Comparison of ENCODE assay signal across 8 cellular contexts in genomic region chr3:154324919-154325318, GRCh38. TPM values are rescaled to one million over a fixed set of nuclear protein-coding genes. Genes with fewer than 3 reads are reported as not detected.
DNase-seq lines count a peak whose midpoint lies in the region; ATAC-seq and TF ChIP-seq lines count a peak whose summit lies in the region.

No MANE protein-coding gene starts in this region.

- no peaks in the 10 kb centered on the region for H3K9me3 Mint-ChIP-seq in activated CD8-positive, alpha-beta memory T cell treated with anti-CD3 and anti-CD28 coated beads, Interleukin-2, amount 10 ng/mL, durations not matched to agents 7 days and 5 days (ENCODE audit: low read depth)
- no peaks in the 10 kb centered on the region for H3K9me3 Mint-ChIP-seq in WTC11
- H3K9me3 Mint-ChIP-seq in stimulated activated naive B cell treated with anti-CD40 and anti-IgM and Interleukin-4, amounts not matched to agents 10 μg/mL and 1 μg/mL and 100 μg/mL, for 72 hours: peaks cover 0 to 2% of the 10 kb centered on the region in 2 donors

- DNase-seq in activated CD8-positive, alpha-beta memory T cell treated with anti-CD3 and anti-CD28 coated beads, Interleukin-2, amount 10 ng/mL, durations not matched to agents 7 days and 5 days: no peak
- no peak for DNase-seq in activated CD8-positive, alpha-beta memory T cell treated with anti-CD3 and anti-CD28 coated beads, Interleukin-2, amount 50 U/mL, for 4 hours
- DNase-seq in WTC11 (ENCODE audit: low spot score): no peak
- no peak for DNase-seq in stimulated activated naive B cell treated with anti-CD40 and anti-IgM and Interleukin-4, amounts not matched to agents 10 μg/mL and 1 μg/mL and 100 μg/mL, for 72 hours
- no peak for DNase-seq in GDM1 (lab: John Stamatoyannopoulos, UW)
- DNase-seq in HK-2 (ENCODE audit: unreplicated experiment): no peak
- no peak for DNase-seq in COR-L47 (lab: John Stamatoyannopoulos, UW)

- ATAC-seq in activated CD8-positive, alpha-beta memory T cell treated with anti-CD3 and anti-CD28 coated beads, Interleukin-2, amount 10 ng/mL, durations not matched to agents 7 days and 5 days: no peak
- ATAC-seq in WTC11: no peak
- ATAC-seq in stimulated activated naive B cell treated with anti-CD40 and anti-IgM and Interleukin-4, amounts not matched to agents 10 μg/mL and 1 μg/mL and 100 μg/mL, for 72 hours (replicated peaks): no peak

- peak overlapping the region; percentile 93 for H3K4me3 Mint-ChIP-seq in activated CD8-positive, alpha-beta memory T cell treated with anti-CD3 and anti-CD28 coated beads, Interleukin-2, amount 10 ng/mL, durations not matched to agents 7 days and 5 days
- peak overlapping the region; percentile 89 for H3K4me3 Mint-ChIP-seq in WTC11
- H3K4me3 Mint-ChIP-seq in stimulated activated naive B cell treated with anti-CD40 and anti-IgM and Interleukin-4, amounts not matched to agents 10 μg/mL and 1 μg/mL and 100 μg/mL, for 72 hours: peak overlapping the region; percentile 92 to 93

- no peak overlapping the region for H3K27ac ChIP-seq in iPS-18a (ENCODE audit: low read length)

- CTCF ChIA-PET in activated CD8-positive, alpha-beta memory T cell treated with anti-CD3 and anti-CD28 coated beads, Interleukin-2, amount 10 ng/mL, durations not matched to agents 7 days and 5 days (lab: Charles Lee): interaction anchor here (0.6 to 1.8 kb wide), 4 partner anchors 10 to 1481 kb away, joined by 3 to 5 read pairs (median 4); partner anchors contain the start of gene C3orf33
- CTCF ChIA-PET in WTC11 (lab: Charles Lee): interaction anchor here (1.9 kb wide), 1 partner anchor 227 kb away, joined by 8 read pairs; no protein-coding TSS in a partner anchor

- POLR2A ChIA-PET in WTC11 (lab: Charles Lee): no interaction called here

- H3K9ac ChIP-seq in iPS-18a (ENCODE audit: low read length): peak overlapping the region; percentile 96

- no peaks in the 10 kb centered on the region for H3K36me3 ChIP-seq in iPS-18a (ENCODE audit: control insufficient read depth, low read depth, low read length)

- peaks cover 4% of the 10 kb centered on the region for H3K27me3 Mint-ChIP-seq in activated CD8-positive, alpha-beta memory T cell treated with anti-CD3 and anti-CD28 coated beads, Interleukin-2, amount 10 ng/mL, durations not matched to agents 7 days and 5 days
- no peaks in the 10 kb centered on the region for H3K27me3 Mint-ChIP-seq in WTC11 (ENCODE audit: low read depth)
- no peaks in the 10 kb centered on the region for H3K27me3 Mint-ChIP-seq in stimulated activated naive B cell treated with anti-CD40 and anti-IgM and Interleukin-4, amounts not matched to agents 10 μg/mL and 1 μg/mL and 100 μg/mL, for 72 hours

- H3K27ac Mint-ChIP-seq in activated CD8-positive, alpha-beta memory T cell treated with anti-CD3 and anti-CD28 coated beads, Interleukin-2, amount 10 ng/mL, durations not matched to agents 7 days and 5 days: peak overlapping the region; percentile 99
- H3K27ac Mint-ChIP-seq in WTC11: peak overlapping the region; percentile 96
- H3K27ac Mint-ChIP-seq in stimulated activated naive B cell treated with anti-CD40 and anti-IgM and Interleukin-4, amounts not matched to agents 10 μg/mL and 1 μg/mL and 100 μg/mL, for 72 hours: peak overlapping the region; percentile 99

- no peak for TF ChIP-seq CTCF in WTC11 (IDR thresholded peaks at IDR 0.05)

- peaks cover 14% of the 10 kb centered on the region for H3K4me1 ChIP-seq in iPS-18a (ENCODE audit: control insufficient read depth, low read depth, low read length)

- H3K9me3 ChIP-seq in iPS-18a (ENCODE audit: control insufficient read depth, low read depth, low read length): no peaks in the 10 kb centered on the region

- H3K27me3 ChIP-seq in iPS-18a (ENCODE audit: control insufficient read depth, insufficient read depth, low read length): no peaks in the 10 kb centered on the region

- H3K4me3 ChIP-seq in iPS-18a (ENCODE audit: low read length): peak overlapping the region; percentile 93

- peaks cover 15% of the 10 kb centered on the region for H3K36me3 Mint-ChIP-seq in activated CD8-positive, alpha-beta memory T cell treated with anti-CD3 and anti-CD28 coated beads, Interleukin-2, amount 10 ng/mL, durations not matched to agents 7 days and 5 days
- peaks cover 9% of the 10 kb centered on the region for H3K36me3 Mint-ChIP-seq in WTC11
- peaks cover 8 to 9% of the 10 kb centered on the region in 2 donors for H3K36me3 Mint-ChIP-seq in stimulated activated naive B cell treated with anti-CD40 and anti-IgM and Interleukin-4, amounts not matched to agents 10 μg/mL and 1 μg/mL and 100 μg/mL, for 72 hours

- peaks cover 34% of the 10 kb centered on the region for H3K4me1 Mint-ChIP-seq in activated CD8-positive, alpha-beta memory T cell treated with anti-CD3 and anti-CD28 coated beads, Interleukin-2, amount 10 ng/mL, durations not matched to agents 7 days and 5 days
- peaks cover 27% of the 10 kb centered on the region for H3K4me1 Mint-ChIP-seq in WTC11
- H3K4me1 Mint-ChIP-seq in stimulated activated naive B cell treated with anti-CD40 and anti-IgM and Interleukin-4, amounts not matched to agents 10 μg/mL and 1 μg/mL and 100 μg/mL, for 72 hours: peaks cover 6 to 15% of the 10 kb centered on the region in 2 donors

TF ChIP-seq in WTC11, 78 proteins besides CTCF, POLR2A, EP300 and RAD21:
- TF ChIP-seq STAT6 (CRISPR knock-in tag; conservative IDR thresholded peaks at IDR 0.05; ENCODE audit: low read depth) (no peak), AR (CRISPR knock-in tag; IDR thresholded peaks at IDR 0.05) (no peak), SOX15 (CRISPR knock-in tag; IDR thresholded peaks at IDR 0.05) (no peak), ZNF416 (CRISPR knock-in tag; IDR thresholded peaks at IDR 0.05) (no peak)

RNA-seq across cellular contexts. Expression of gene DHX36, which starts 0.6 kb away (rescaled TPM):
- 10 to 100 TPM; 70.5 to 77.2 TPM for total RNA-seq in activated CD8-positive, alpha-beta memory T cell treated with anti-CD3 and anti-CD28 coated beads, Interleukin-2, amount 10 ng/mL, durations not matched to agents 7 days and 5 days
- total RNA-seq in WTC11 (2021): 90.2 to 100 TPM (median 91.9 TPM) in 3 replicates
